In the genomic region with DNA sequence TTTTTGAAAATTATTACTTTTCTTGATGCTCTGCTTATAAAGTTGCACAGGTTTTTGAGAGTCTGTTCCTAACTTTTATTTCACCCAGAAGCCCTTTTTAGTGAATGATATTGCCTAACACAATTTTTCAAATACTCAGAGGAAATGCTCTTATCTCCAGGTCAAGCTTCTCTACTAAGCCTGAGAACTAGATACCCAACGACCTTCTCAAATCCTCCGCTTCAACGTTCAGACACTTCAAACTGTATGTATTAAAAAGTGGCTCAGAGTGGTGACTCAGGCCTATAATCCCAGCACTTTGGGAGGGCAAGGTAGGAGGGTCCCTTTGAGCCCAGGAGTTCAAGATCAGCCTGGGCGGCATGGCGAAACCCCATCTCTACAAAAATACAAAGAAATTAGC, we compare ENCODE assay signal across 23 cellular contexts.
"Had no signal": no experiment of that assay in that cellular context is flagged by ENCODE, and none has a peak within 500 bp of the region (broad histone marks: within the 10 kb centered on the region; RNA-seq: fewer than 3 reads in every experiment).

No MANE protein-coding gene starts in this region.

- H3K9me3 ChIP-seq: ascending aorta, colonic mucosa, gastrocnemius medialis, pancreas, suprapubic skin had no signal

- H3K9me3 Mint-ChIP-seq: central memory CD8-positive, alpha-beta T cell had no signal

- ATAC-seq: activated CD8-positive, alpha-beta memory T cell treated with anti-CD3 and anti-CD28 coated beads, Interleukin-2, amount 10 ng/mL, durations not matched to agents 7 days and 5 days; activated CD8-positive, alpha-beta T cell treated with anti-CD3 and anti-CD28 coated beads for 36 hours; activated naive CD4-positive, alpha-beta T cell treated with anti-CD3 and anti-CD28 coated beads, Interleukin-2, amount 50 U/mL, for 72 hours; gastrocnemius medialis; natural killer cell; pancreas; T-cell had no signal

- H3K36me3 ChIP-seq: brain microvascular endothelial cell, colonic mucosa, pancreas, right atrium auricular region had no signal

- H3K4me3 Mint-ChIP-seq: activated CD4-positive, alpha-beta T cell treated with anti-CD3 and anti-CD28 coated beads, Interleukin-2, amount 10 ng/mL, durations not matched to agents 7 days and 5 days; activated CD8-positive, alpha-beta memory T cell treated with anti-CD3 and anti-CD28 coated beads, Interleukin-2, amount 10 ng/mL, durations not matched to agents 7 days and 5 days; activated CD8-positive, alpha-beta T cell treated with anti-CD3 and anti-CD28 coated beads for 36 hours; central memory CD8-positive, alpha-beta T cell; natural killer cell; stimulated activated naive CD8-positive, alpha-beta T cell treated with anti-CD3 and anti-CD28 coated beads, Interleukin-15, Interleukin-2, amounts not matched to agents 100 ng/mL and 50 ng/mL, for 24 hours; T-cell had no signal

- DNase-seq: activated CD4-positive, alpha-beta T cell treated with anti-CD3 and anti-CD28 coated beads, Interleukin-2, amount 10 ng/mL, durations not matched to agents 7 days and 5 days; activated CD8-positive, alpha-beta memory T cell treated with anti-CD3 and anti-CD28 coated beads, Interleukin-2, amount 10 ng/mL, durations not matched to agents 7 days and 5 days; activated CD8-positive, alpha-beta T cell treated with anti-CD3 and anti-CD28 coated beads for 36 hours; brain microvascular endothelial cell; colonic mucosa; gastrocnemius medialis; kidney; lower lobe of right lung; midbrain; natural killer cell; pancreas; psoas muscle; spleen; stimulated activated CD4-positive, alpha-beta T cell treated with anti-CD3 and anti-CD28 coated beads, Interleukin-4, amount 100 ng/mL, for 24 hours; T-cell; transverse colon had no signal

- H3K27me3 Mint-ChIP-seq: activated CD4-positive, alpha-beta T cell treated with anti-CD3 and anti-CD28 coated beads, Interleukin-2, amount 10 ng/mL, durations not matched to agents 7 days and 5 days; activated CD8-positive, alpha-beta memory T cell treated with anti-CD3 and anti-CD28 coated beads, Interleukin-2, amount 10 ng/mL, durations not matched to agents 7 days and 5 days; activated CD8-positive, alpha-beta T cell treated with anti-CD3 and anti-CD28 coated beads for 36 hours; central memory CD8-positive, alpha-beta T cell; stimulated activated naive CD8-positive, alpha-beta T cell treated with anti-CD3 and anti-CD28 coated beads, Interleukin-15, Interleukin-2, amounts not matched to agents 100 ng/mL and 50 ng/mL, for 24 hours; T-cell had no signal

- H3K27ac ChIP-seq: ascending aorta, brain microvascular endothelial cell, colonic mucosa, esophagus muscularis mucosa, gastrocnemius medialis, lower lobe of right lung, pancreas, psoas muscle, right atrium auricular region, spleen, suprapubic skin, transverse colon had no signal

- H3K4me3 ChIP-seq: ascending aorta, colonic mucosa, esophagus muscularis mucosa, gastrocnemius medialis, lower lobe of right lung, pancreas, psoas muscle, right atrium auricular region, spleen, suprapubic skin, transverse colon had no signal

- H3K27ac Mint-ChIP-seq: activated CD4-positive, alpha-beta T cell treated with anti-CD3 and anti-CD28 coated beads, Interleukin-2, amount 10 ng/mL, durations not matched to agents 7 days and 5 days; activated CD8-positive, alpha-beta T cell treated with anti-CD3 and anti-CD28 coated beads for 36 hours; T-cell had no signal
